ENCODE assay signal across 8 cellular contexts in the genomic region with DNA sequence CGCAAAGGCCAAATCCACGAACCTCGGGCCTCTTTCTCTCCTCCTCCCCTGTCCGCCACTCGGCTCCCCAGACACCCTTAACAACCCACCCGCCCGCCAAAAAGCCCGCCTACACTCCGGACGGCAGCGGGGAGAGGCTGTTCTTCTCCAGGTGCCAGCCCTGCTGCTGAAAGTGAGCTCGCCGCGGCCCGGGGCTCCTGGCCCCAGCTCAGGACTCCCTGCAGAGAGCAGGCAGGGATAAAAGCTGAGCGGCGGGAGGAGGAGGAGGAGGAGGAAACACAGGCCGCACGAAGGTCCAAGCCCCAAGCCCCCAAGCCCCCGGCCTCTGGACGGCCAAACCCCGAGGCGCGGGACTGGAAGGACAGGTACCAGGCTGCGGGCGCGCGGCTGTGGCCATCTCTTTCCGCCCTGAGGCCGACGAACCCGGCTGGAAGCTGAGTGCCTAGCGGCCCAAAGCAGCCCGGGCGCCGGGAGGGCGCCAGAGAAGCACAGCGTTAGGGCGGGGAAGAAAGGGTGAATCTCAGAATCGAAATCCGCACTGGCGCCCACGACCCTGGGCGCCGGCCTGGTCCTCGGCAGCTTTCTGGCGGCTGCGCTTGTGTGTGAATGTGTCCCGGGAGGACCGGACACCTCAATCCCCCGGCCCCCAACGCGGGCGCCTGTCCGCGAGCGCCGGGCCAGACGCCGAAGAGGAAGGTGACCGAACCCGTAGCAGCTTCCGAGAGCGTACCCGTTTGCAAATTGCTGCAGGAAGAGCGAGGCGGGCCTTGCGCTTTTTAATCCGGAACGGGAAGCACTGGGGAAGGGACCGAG. TPM values are rescaled to one million over a fixed set of nuclear protein-coding genes. Genes with fewer than 3 reads are reported as not detected.
A peak's percentile ranks its signal among the peaks of the same experiment; 100 is the strongest.
DNase-seq lines count a peak whose midpoint lies in the region; ATAC-seq and TF ChIP-seq lines count a peak whose summit lies in the region.

No MANE protein-coding gene starts in this region.

- DNase-seq in EL: peak; percentile 37
- DNase-seq in NCI-H1105 (lab: John Stamatoyannopoulos, UW): peak; percentile 17
- no peak for DNase-seq in colonic mucosa
- DNase-seq in mesothelial cell of epicardium (ENCODE audit: low spot score in 2 of 2, unreplicated experiment in 2 of 2): no peak
- DNase-seq in NK-92 (lab: John Stamatoyannopoulos, UW; ENCODE audit: unreplicated experiment): no peak
- no peak for DNase-seq in Caco-2
- DNase-seq in kidney tubule cell (ENCODE audit: low spot score): no peak

- H3K27ac Mint-ChIP-seq in mesothelial cell of epicardium: no peak overlapping the region
- H3K27ac Mint-ChIP-seq in Caco-2 (ENCODE audit: unreplicated experiment): no peak overlapping the region

- TF ChIP-seq CTCF in colonic mucosa (IDR thresholded peaks at IDR 0.05) (no peak), mesothelial cell of epicardium (IDR thresholded peaks at IDR 0.05; ENCODE audit: unreplicated experiment) (no peak), Caco-2 (IDR thresholded peaks at IDR 0.05; ENCODE audit: insufficient read depth in 1 of 2, low read depth in 1 of 2, low read length in 1 of 2, severe bottlenecking in 1 of 2, unreplicated experiment in 1 of 2) (no peak)

- H3K9ac ChIP-seq in colonic mucosa (ENCODE audit: low read depth in 2 of 2, low read length in 2 of 2): no peak overlapping the region

- H3K27me3 ChIP-seq in colonic mucosa (peaks cover 98% of the 10 kb centered on the region), Caco-2 (replicated peaks; ENCODE audit: control insufficient read depth, insufficient read depth, low read length) (no peaks in the 10 kb centered on the region; the same call in 1 of the 2 replicates)

- no peaks in the 10 kb centered on the region for H3K9me3 Mint-ChIP-seq in mesothelial cell of epicardium
- no peaks in the 10 kb centered on the region for H3K9me3 Mint-ChIP-seq in Caco-2 (ENCODE audit: unreplicated experiment)

- peak overlapping the region; percentile 16 for H3K4me3 Mint-ChIP-seq in mesothelial cell of epicardium
- H3K4me3 Mint-ChIP-seq in Caco-2 (ENCODE audit: unreplicated experiment): no peak overlapping the region

- H3K27me3 Mint-ChIP-seq in mesothelial cell of epicardium (ENCODE audit: low read depth) (peaks cover 100% of the 10 kb centered on the region), Caco-2 (ENCODE audit: insufficient read depth, unreplicated experiment) (peaks cover 33% of the 10 kb centered on the region)

- CTCF ChIA-PET in Caco-2 (lab: Charles Lee): no interaction called here

- POLR2A ChIA-PET in Caco-2 (lab: Charles Lee): no interaction called here

- BruUV-seq in Caco-2 (replicated peaks; lab: Mats Ljungman, UMichigan): no TSS peak

- peaks cover 29% of the 10 kb centered on the region for H3K4me1 Mint-ChIP-seq in mesothelial cell of epicardium
- H3K4me1 Mint-ChIP-seq in Caco-2 (ENCODE audit: low read depth, unreplicated experiment): no peaks in the 10 kb centered on the region

- H3K4me1 ChIP-seq in colonic mucosa: peaks cover 15% of the 10 kb centered on the region
- H3K4me1 ChIP-seq in Caco-2: peaks cover 17% of the 10 kb centered on the region

- H3K9me3 ChIP-seq in colonic mucosa (no peaks in the 10 kb centered on the region), Caco-2 (no peaks in the 10 kb centered on the region)

- H3K4me3 ChIP-seq in colonic mucosa: peak overlapping the region; percentile 33
- H3K4me3 ChIP-seq in Caco-2 (ENCODE audit: low read depth, low read length): no peak overlapping the region

- no peak overlapping the region for H3K27ac ChIP-seq in colonic mucosa

- H3K36me3 ChIP-seq in colonic mucosa (no peaks in the 10 kb centered on the region), Caco-2 (ENCODE audit: control insufficient read depth, insufficient read depth, low read length) (no peaks in the 10 kb centered on the region)

- intact Hi-C loops in colonic mucosa (cut with DNase I): no loop called here
- intact Hi-C loops in Caco-2 (cut with micrococcal nuclease; ENCODE audit: unreplicated experiment): no loop called here

- H3K36me3 Mint-ChIP-seq in mesothelial cell of epicardium (peaks cover 4% of the 10 kb centered on the region), Caco-2 (ENCODE audit: insufficient read depth, unreplicated experiment) (peaks cover 6% of the 10 kb centered on the region)

- ATAC-seq in HG03354 (IDR thresholded peaks at IDR 0.05; ENCODE audit: poor library complexity, severe bottlenecking, unreplicated experiment): no peak

RNA-seq across cellular contexts. Expression of gene NRN1, which starts 3.2 kb away (rescaled TPM):
- total RNA-seq in colonic mucosa: 1 to 10 TPM; 1.6 to 4.5 TPM
- not detected in 3 replicates for total RNA-seq in mesothelial cell of epicardium
- total RNA-seq in Caco-2 (2022): not detected in 2 replicates

Comparison
In these comparisons a context has a peak if more than half of its experiments do, and no peak if none do; other contexts are left out.
1. DNase-seq: peak in EL (single experiment) and NCI-H1105 (single experiment); none in colonic mucosa (single experiment), mesothelial cell of epicardium (0 of 2), NK-92 (single experiment), Caco-2 (0 of 2) and kidney tubule cell (single experiment).